8 cellular contexts compared by ENCODE assay signal in the genomic region with DNA sequence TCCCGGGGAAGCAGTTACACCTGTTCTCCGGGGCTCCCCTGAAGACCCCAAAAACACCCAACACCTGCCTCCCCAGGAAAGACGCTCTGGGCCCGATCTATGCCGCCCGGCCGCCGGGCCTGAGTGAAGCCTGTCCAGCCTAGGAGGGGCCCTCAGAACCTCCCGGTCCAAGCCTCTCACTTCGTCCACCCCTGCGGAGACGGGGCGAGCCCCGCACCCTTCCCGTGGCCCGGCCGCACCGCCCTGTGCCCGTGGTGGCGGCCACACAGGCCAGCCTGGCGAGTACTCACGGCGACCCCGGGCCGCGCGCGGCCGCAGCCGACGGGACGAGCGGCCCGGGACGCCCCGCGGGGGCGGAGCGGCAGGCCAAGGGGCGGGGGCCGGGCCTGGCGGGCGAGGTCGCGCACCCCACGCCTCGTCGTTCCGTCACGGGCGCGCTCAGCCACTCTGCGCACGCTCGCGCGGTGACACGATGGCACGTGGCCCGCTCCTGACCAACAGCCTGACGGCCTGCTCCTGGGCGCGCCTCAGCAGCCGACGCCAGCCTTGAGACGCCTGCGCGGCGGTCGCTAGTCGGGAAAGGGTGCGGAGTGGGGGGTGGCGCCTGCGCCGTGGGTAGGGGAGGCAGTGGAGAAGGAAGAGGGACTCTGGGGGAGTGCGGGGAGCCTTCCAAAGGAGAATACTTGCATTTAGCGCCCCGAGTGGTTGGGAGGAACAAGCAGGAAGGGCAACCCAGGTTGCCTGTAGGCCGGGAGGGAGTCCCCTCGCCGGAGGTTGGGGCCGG.
DNase-seq lines count a peak whose midpoint lies in the region; ATAC-seq lines count a peak whose summit lies in the region.

A gene with protein sequence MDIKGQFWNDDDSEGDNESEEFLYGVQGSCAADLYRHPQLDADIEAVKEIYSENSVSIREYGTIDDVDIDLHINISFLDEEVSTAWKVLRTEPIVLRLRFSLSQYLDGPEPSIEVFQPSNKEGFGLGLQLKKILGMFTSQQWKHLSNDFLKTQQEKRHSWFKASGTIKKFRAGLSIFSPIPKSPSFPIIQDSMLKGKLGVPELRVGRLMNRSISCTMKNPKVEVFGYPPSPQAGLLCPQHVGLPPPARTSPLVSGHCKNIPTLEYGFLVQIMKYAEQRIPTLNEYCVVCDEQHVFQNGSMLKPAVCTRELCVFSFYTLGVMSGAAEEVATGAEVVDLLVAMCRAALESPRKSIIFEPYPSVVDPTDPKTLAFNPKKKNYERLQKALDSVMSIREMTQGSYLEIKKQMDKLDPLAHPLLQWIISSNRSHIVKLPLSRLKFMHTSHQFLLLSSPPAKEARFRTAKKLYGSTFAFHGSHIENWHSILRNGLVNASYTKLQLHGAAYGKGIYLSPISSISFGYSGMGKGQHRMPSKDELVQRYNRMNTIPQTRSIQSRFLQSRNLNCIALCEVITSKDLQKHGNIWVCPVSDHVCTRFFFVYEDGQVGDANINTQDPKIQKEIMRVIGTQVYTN (minus strand): TSS at position 342 of the 784 bp plus-strand sequence. CDS start 5,077 bp downstream, outside the sequence.

- peak; percentile 96 for ATAC-seq in GM19043 (IDR thresholded peaks at IDR 0.05; ENCODE audit: low read depth, unreplicated experiment)
- ATAC-seq in HG03378 (IDR thresholded peaks at IDR 0.05; ENCODE audit: unreplicated experiment) = peak; percentile 71

- H3K27ac ChIP-seq in cingulate gyrus (ENCODE audit: low read depth, low read length) = peak within 1 kb of the TSS; percentile 62

- DNase-seq in AML-193 (lab: John Stamatoyannopoulos, UW) (peak; percentile 94), NCI-H510A (lab: John Stamatoyannopoulos, UW) (peak; percentile 89), kidney tubule cell (ENCODE audit: low spot score) (peak; percentile 99)
- DNase-seq in activated CD4-positive, alpha-beta T cell treated with anti-CD3 and anti-CD28 coated beads for 4 hours = peak; percentile 98
- peak; percentile 95 to 99 (median 96) for DNase-seq in stimulated activated CD4-positive, alpha-beta T cell treated with anti-CD3 and anti-CD28 coated beads, Interleukin-1b, Interleukin-23, amount 100 ng/mL, for 24 hours (ENCODE audit: low read depth in 4 of 4, low spot score in 1 of 4)

Comparison
In these comparisons a context has a peak if more than half of its experiments do, and no peak if none do; other contexts are left out.
1. Peak in every context shown above with its lines: DNase-seq, ATAC-seq and H3K27ac ChIP-seq.